Comparison of ENCODE assay signal across 9 cellular contexts in the genomic region with DNA sequence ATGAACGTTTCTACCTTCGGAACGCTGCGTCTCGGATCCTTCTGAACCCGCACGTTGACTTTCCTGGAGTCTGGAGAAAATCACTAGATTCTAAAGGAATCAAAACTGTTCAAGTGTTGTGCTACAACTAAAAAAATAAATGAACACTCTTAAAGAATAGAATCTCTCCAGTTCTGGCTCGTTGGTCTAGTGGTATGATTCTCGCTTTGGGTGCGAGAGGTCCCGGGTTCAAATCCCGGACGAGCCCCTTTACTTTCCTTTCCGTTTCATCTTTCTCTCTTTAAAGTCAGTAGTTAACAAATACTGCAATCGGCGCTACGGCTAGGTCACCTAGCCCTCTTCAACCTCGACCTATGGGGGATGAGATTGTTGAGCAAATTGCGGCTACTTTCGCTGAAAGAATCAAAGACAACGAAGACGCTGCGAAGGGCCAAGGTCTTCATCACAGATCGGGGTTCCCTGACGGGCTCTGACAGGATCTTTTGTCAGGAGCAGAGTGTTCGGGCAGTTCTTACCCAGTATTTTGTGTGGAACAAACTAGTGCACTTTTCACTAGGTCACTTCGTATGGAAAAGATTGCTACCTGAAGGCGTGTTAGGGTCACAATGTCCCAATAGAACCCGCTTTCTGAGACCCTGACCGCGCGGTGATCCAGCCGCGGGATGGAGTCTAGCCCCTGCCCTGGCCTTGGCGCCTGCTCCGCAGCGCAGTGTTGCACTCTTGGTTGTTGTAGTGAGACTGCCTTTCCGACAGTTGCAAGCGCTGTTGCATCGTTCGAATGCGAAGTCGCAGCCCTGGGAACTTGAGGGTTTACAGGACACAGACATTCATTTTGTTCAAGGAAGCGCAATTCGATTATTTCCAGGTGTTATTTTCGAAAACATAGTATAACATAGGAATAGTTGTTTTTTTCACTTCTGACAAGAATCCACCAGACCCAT. TPM values are rescaled to one million over a fixed set of nuclear protein-coding genes. Genes with fewer than 3 reads are reported as not detected.
DNase-seq lines count a peak whose midpoint lies in the region; ATAC-seq, FAIRE-seq and TF ChIP-seq lines count a peak whose summit lies in the region.
"Had no signal": no experiment of that assay in that cellular context is flagged by ENCODE, and none has a peak within 500 bp of the region (broad histone marks: within the 10 kb centered on the region; RNA-seq: fewer than 3 reads in every experiment).

No MANE protein-coding gene starts in this region.

- TF ChIP-seq POLR2A in endothelial cell of umbilical vein (IDR thresholded peaks at IDR 0.05; ENCODE audit: low read depth, low read length), result no peak

- H3K27ac ChIP-seq in endothelial cell of umbilical vein (ENCODE audit: insufficient read depth, low read depth, low read length) (no peak overlapping the region), mucosa of rectum (ENCODE audit: low read depth in 2 of 2, low read length in 2 of 2) (no peak overlapping the region)
- H3K27ac ChIP-seq: C4-2B had no signal

- peak overlapping the region; percentile 68 for H3K4me2 ChIP-seq in endothelial cell of umbilical vein (ENCODE audit: insufficient read depth, low read length)

- POLR2A ChIA-PET in endothelial cell of umbilical vein (lab: Charles Lee), result no interaction called here

- H3K4me3 ChIP-seq in endothelial cell of umbilical vein (replicated peaks in 1 of 3; ENCODE audit: insufficient read depth in 1 of 3, low read depth in 1 of 3, low read length in 3 of 3) (peak overlapping the region in 2 of 3 experiments; percentile 17 to 49), mucosa of rectum (ENCODE audit: low read length in 2 of 2) (peak overlapping the region; percentile 20 to 66)

- no peaks in the 10 kb centered on the region for H4K20me1 ChIP-seq in endothelial cell of umbilical vein (replicated peaks; ENCODE audit: control insufficient read depth, extremely low read depth, insufficient read depth, low read length)

- peak overlapping the region; percentile 86 for H3K4me3 Mint-ChIP-seq in stimulated activated naive CD8-positive, alpha-beta T cell treated with anti-CD3 and anti-CD28 coated beads, Interleukin-15, amount 100 ng/mL, for 72 hours

- H3K9me3 ChIP-seq in endothelial cell of umbilical vein (replicated peaks; ENCODE audit: control insufficient read depth, insufficient read depth, low read length) (no peaks in the 10 kb centered on the region), mucosa of rectum (ENCODE audit: control insufficient read depth in 2 of 2, low read length in 2 of 2) (no peaks in the 10 kb centered on the region)

- TF ChIP-seq CTCF in endothelial cell of umbilical vein (IDR thresholded peaks at IDR 0.05; ENCODE audit: extremely low read depth in 1 of 2, insufficient read depth in 1 of 2, low read depth in 1 of 2, low read length in 2 of 2), result no peak

- CTCF ChIA-PET in endothelial cell of umbilical vein (lab: Charles Lee), result interaction anchor here (3.0 kb wide), 2 partner anchors 19 to 49 kb away, joined by 17 to 20 read pairs; no protein-coding TSS in a partner anchor

- ATAC-seq in HG03039 (IDR thresholded peaks at IDR 0.05; ENCODE audit: unreplicated experiment), result peak; percentile 69
- ATAC-seq in stimulated activated naive CD8-positive, alpha-beta T cell treated with anti-CD3 and anti-CD28 coated beads, Interleukin-15, amount 100 ng/mL, for 72 hours, result peak; percentile 89

- H3K4me1 ChIP-seq in endothelial cell of umbilical vein (ENCODE audit: control insufficient read depth, extremely low read depth, insufficient read depth, low read length) (peaks cover 24% of the 10 kb centered on the region), mucosa of rectum (ENCODE audit: control insufficient read depth in 2 of 2, insufficient read depth in 2 of 2, low read length in 2 of 2) (peaks cover 15% of the 10 kb centered on the region in 2 donors)

- no peak overlapping the region for H2AFZ ChIP-seq in endothelial cell of umbilical vein (ENCODE audit: low read depth, low read length)

- intact Hi-C loops in endothelial cell of umbilical vein (cut with micrococcal nuclease), result loop anchor here (1.0 to 5.0 kb wide), 4 partner anchors 8 to 169 kb away; a partner anchor contains a TSS

- H3K27me3 Mint-ChIP-seq in stimulated activated naive CD8-positive, alpha-beta T cell treated with anti-CD3 and anti-CD28 coated beads, Interleukin-15, amount 100 ng/mL, for 72 hours, result peaks cover 42% of the 10 kb centered on the region

- H3K36me3 ChIP-seq in endothelial cell of umbilical vein (ENCODE audit: control insufficient read depth in 2 of 2, extremely low read depth in 1 of 2, insufficient read depth in 2 of 2, low read length in 2 of 2), result no peaks in the 10 kb centered on the region
- no peaks in the 10 kb centered on the region for H3K36me3 ChIP-seq in mucosa of rectum (ENCODE audit: control insufficient read depth in 2 of 2, insufficient read depth in 2 of 2, low read length in 2 of 2)

- dilution Hi-C loops in endothelial cell of umbilical vein (cut with MboI; ENCODE audit: extremely low pct_ligation_motif_present, low sequenced_read_pairs), result no loop called here

- peak; percentile 85 for FAIRE-seq in endothelial cell of umbilical vein (lab: Jason Lieb, UNC)

- BruUV-seq in endothelial cell of umbilical vein (replicated peaks; lab: Mats Ljungman, UMichigan), result no TSS peak

- peaks cover 43% of the 10 kb centered on the region for H3K4me1 Mint-ChIP-seq in stimulated activated naive CD8-positive, alpha-beta T cell treated with anti-CD3 and anti-CD28 coated beads, Interleukin-15, amount 100 ng/mL, for 72 hours

- H3K27ac Mint-ChIP-seq in stimulated activated naive CD8-positive, alpha-beta T cell treated with anti-CD3 and anti-CD28 coated beads, Interleukin-15, amount 100 ng/mL, for 72 hours, result peak overlapping the region; percentile 83 to 100

- H3K27me3 ChIP-seq in endothelial cell of umbilical vein (ENCODE audit: control insufficient read depth in 2 of 2, insufficient read depth in 2 of 2, low read length in 2 of 2) (peaks cover 17 to 34% of the 10 kb centered on the region in 2 experiments), mucosa of rectum (ENCODE audit: control insufficient read depth in 2 of 2, insufficient read depth in 2 of 2, low read length in 2 of 2) (peaks cover 3 to 7% of the 10 kb centered on the region in 2 donors)

- H3K9me1 ChIP-seq in endothelial cell of umbilical vein (replicated peaks; ENCODE audit: control insufficient read depth, extremely low read depth, insufficient read depth, low read length), result no peaks in the 10 kb centered on the region

- no peaks in the 10 kb centered on the region for H3K79me2 ChIP-seq in endothelial cell of umbilical vein (ENCODE audit: control insufficient read depth, insufficient read depth, low read length)

- no peaks in the 10 kb centered on the region for H3K9me3 Mint-ChIP-seq in stimulated activated naive CD8-positive, alpha-beta T cell treated with anti-CD3 and anti-CD28 coated beads, Interleukin-15, amount 100 ng/mL, for 72 hours

- DNase-seq in DMS53 (lab: John Stamatoyannopoulos, UW) (peak; percentile 50), DMS53 treated with DMSO at 0.1 percent for 48 hours (lab: John Stamatoyannopoulos, UW; ENCODE audit: unreplicated experiment) (no peak), NCI-H524 treated with DMSO at 0.1 percent for 48 hours (lab: John Stamatoyannopoulos, UW) (peak; percentile 67), endothelial cell of umbilical vein (ENCODE audit: low read depth, low spot score) (peak; percentile 61)
- peak; percentile 38 for DNase-seq in activated CD4-positive, alpha-beta T cell treated with anti-CD3 and anti-CD28 coated beads, Interleukin-2, amount 50 U/mL, for 1 hour
- peak; percentile 66 to 82 for DNase-seq in stimulated activated naive CD8-positive, alpha-beta T cell treated with anti-CD3 and anti-CD28 coated beads, Interleukin-15, amount 100 ng/mL, for 72 hours

- no peak overlapping the region for H3K9ac ChIP-seq in endothelial cell of umbilical vein (replicated peaks; ENCODE audit: extremely low read depth, insufficient read depth, low read length)
- H3K9ac ChIP-seq in mucosa of rectum (ENCODE audit: low read depth in 1 of 2, low read length in 2 of 2), result peak overlapping the region in 1 of 2 donors; percentile 9

RNA-seq across cellular contexts. Expression of a gene that starts 8.4 kb away (rescaled TPM):
- not detected in 2 replicates for total RNA-seq in endothelial cell of umbilical vein
- not detected in 2 replicates for polyA plus RNA-seq in endothelial cell of umbilical vein
- polyA plus RNA-seq in endothelial cell of umbilical vein (2011; cell fraction: cytosol; rRNA removed), result not detected in 2 replicates
- not detected in 2 replicates for polyA plus RNA-seq in endothelial cell of umbilical vein (2011; cell fraction: nucleus; rRNA removed)
- polyA plus RNA-seq in endothelial cell of umbilical vein (2012), result not detected in 2 replicates
- polyA minus RNA-seq in endothelial cell of umbilical vein, result not detected in 2 replicates
- polyA minus RNA-seq in endothelial cell of umbilical vein (2011; cell fraction: cytosol; rRNA and poly(A)+ RNA removed), result not detected
- not detected in 2 replicates for polyA minus RNA-seq in endothelial cell of umbilical vein (2011; cell fraction: nucleus; rRNA and poly(A)+ RNA removed)

RNA-seq across cellular contexts. Expression of a gene that starts 41.9 kb away (rescaled TPM):
- total RNA-seq in endothelial cell of umbilical vein, result not detected in 2 replicates
- polyA plus RNA-seq in endothelial cell of umbilical vein, result not detected in 2 replicates
- not detected in 2 replicates for polyA plus RNA-seq in endothelial cell of umbilical vein (2011; cell fraction: cytosol; rRNA removed)
- not detected in 2 replicates for polyA plus RNA-seq in endothelial cell of umbilical vein (2011; cell fraction: nucleus; rRNA removed)
- not detected in 2 replicates for polyA plus RNA-seq in endothelial cell of umbilical vein (2012)
- not detected in 2 replicates for polyA minus RNA-seq in endothelial cell of umbilical vein
- polyA minus RNA-seq in endothelial cell of umbilical vein (2011; cell fraction: cytosol; rRNA and poly(A)+ RNA removed), result not detected
- not detected in 2 replicates for polyA minus RNA-seq in endothelial cell of umbilical vein (2011; cell fraction: nucleus; rRNA and poly(A)+ RNA removed)

RNA-seq across cellular contexts. Expression of a gene that starts 45.3 kb away (rescaled TPM):
- total RNA-seq in endothelial cell of umbilical vein, result not detected in 2 replicates
- polyA plus RNA-seq in endothelial cell of umbilical vein, result not detected in 2 replicates
- not detected in 2 replicates for polyA plus RNA-seq in endothelial cell of umbilical vein (2011; cell fraction: cytosol; rRNA removed)
- not detected in 2 replicates for polyA plus RNA-seq in endothelial cell of umbilical vein (2011; cell fraction: nucleus; rRNA removed)
- polyA plus RNA-seq in endothelial cell of umbilical vein (2012), result not detected in 2 replicates
- not detected in 2 replicates for polyA minus RNA-seq in endothelial cell of umbilical vein
- not detected for polyA minus RNA-seq in endothelial cell of umbilical vein (2011; cell fraction: cytosol; rRNA and poly(A)+ RNA removed)
- not detected in 2 replicates for polyA minus RNA-seq in endothelial cell of umbilical vein (2011; cell fraction: nucleus; rRNA and poly(A)+ RNA removed)

RNA-seq across cellular contexts. Expression of a gene that starts 51.3 kb away (rescaled TPM):
- total RNA-seq in endothelial cell of umbilical vein, result 6.9 and 8.7 TPM in 2 replicates
- 27.4 and 35.1 TPM in 2 replicates for polyA plus RNA-seq in endothelial cell of umbilical vein
- 20.2 and 22.4 TPM in 2 replicates for polyA plus RNA-seq in endothelial cell of umbilical vein (2011; cell fraction: cytosol; rRNA removed)
- 9.6 and 11.6 TPM in 2 replicates for polyA plus RNA-seq in endothelial cell of umbilical vein (2011; cell fraction: nucleus; rRNA removed)
- 8.7 and 11.3 TPM in 2 replicates for polyA plus RNA-seq in endothelial cell of umbilical vein (2012)
- polyA minus RNA-seq in endothelial cell of umbilical vein, result 36.5 and 39.6 TPM in 2 replicates
- polyA minus RNA-seq in endothelial cell of umbilical vein (2011; cell fraction: cytosol; rRNA and poly(A)+ RNA removed), result 2.0 TPM
- polyA minus RNA-seq in endothelial cell of umbilical vein (2011; cell fraction: nucleus; rRNA and poly(A)+ RNA removed), result 2.9 and 3.7 TPM in 2 replicates

RNA-seq across cellular contexts. Expression of a gene that starts 55.5 kb away (rescaled TPM):
- total RNA-seq in endothelial cell of umbilical vein, result 5.7 and 6.2 TPM in 2 replicates
- polyA plus RNA-seq in endothelial cell of umbilical vein, result 11.2 and 12.2 TPM in 2 replicates
- polyA plus RNA-seq in endothelial cell of umbilical vein (2011; cell fraction: cytosol; rRNA removed), result 9.9 and 10.4 TPM in 2 replicates
- polyA plus RNA-seq in endothelial cell of umbilical vein (2011; cell fraction: nucleus; rRNA removed), result 4.4 and 5.2 TPM in 2 replicates
- polyA plus RNA-seq in endothelial cell of umbilical vein (2012), result 6.6 and 7.8 TPM in 2 replicates
- 8.2 and 9.7 TPM in 2 replicates for polyA minus RNA-seq in endothelial cell of umbilical vein
- 3.1 TPM for polyA minus RNA-seq in endothelial cell of umbilical vein (2011; cell fraction: cytosol; rRNA and poly(A)+ RNA removed)
- polyA minus RNA-seq in endothelial cell of umbilical vein (2011; cell fraction: nucleus; rRNA and poly(A)+ RNA removed), result 1.7 and 3.8 TPM in 2 replicates
